ENCODE assay signal across 25 cellular contexts in genomic region chr5:174352681-174353080, GRCh38.
"Had no signal": no experiment of that assay in that cellular context is flagged by ENCODE, and none has a peak within 500 bp of the region (broad histone marks: within the 10 kb centered on the region; RNA-seq: fewer than 3 reads in every experiment).

No MANE protein-coding gene starts in this region.

- H3K4me1 ChIP-seq: foreskin keratinocyte, left lung, lower lobe of right lung had no signal

- H3K27ac Mint-ChIP-seq: immature natural killer cell; mesothelial cell of epicardium; naive B cell; naive thymus-derived CD8-positive, alpha-beta T cell had no signal

- DNase-seq: dermis blood vessel endothelial cell; dorsolateral prefrontal cortex; effector CD4-positive, alpha-beta T cell; effector memory CD4-positive, alpha-beta T cell; foreskin keratinocyte; heart left ventricle; hypothalamus; immature natural killer cell; islet precursor cell; kidney; left cardiac atrium; left lung; left ventricle myocardium superior; lower lobe of right lung; mesenchymal stem cell; mucosa of descending colon; naive B cell; naive thymus-derived CD8-positive, alpha-beta T cell had no signal

- H3K27me3 ChIP-seq: esophagus muscularis mucosa, gastroesophageal sphincter, heart left ventricle, hepatocyte had no signal

- H3K9me3 Mint-ChIP-seq: mesothelial cell of epicardium had no signal

- H3K9me3 ChIP-seq: esophagus muscularis mucosa, gastroesophageal sphincter, left lung, lower lobe of right lung, mucosa of descending colon had no signal

- H3K4me1 Mint-ChIP-seq: immature natural killer cell; naive B cell; naive thymus-derived CD8-positive, alpha-beta T cell had no signal

- H3K36me3 ChIP-seq: esophagus muscularis mucosa, gastroesophageal sphincter, heart left ventricle, left lung, lower lobe of right lung had no signal

- H3K27ac ChIP-seq: coronary artery, dorsolateral prefrontal cortex, esophagus muscularis mucosa, foreskin keratinocyte, gastroesophageal sphincter, heart left ventricle, hepatocyte, left lung, lower lobe of right lung had no signal

- H3K79me2 ChIP-seq: hepatocyte had no signal

- FAIRE-seq: endothelial cell of umbilical vein, frontal cortex, kidney had no signal

- H2AFZ ChIP-seq: hepatocyte had no signal

- H3K4me3 ChIP-seq: coronary artery, dorsolateral prefrontal cortex, esophagus muscularis mucosa, gastroesophageal sphincter, heart left ventricle, hepatocyte, left lung, lower lobe of right lung, mucosa of descending colon had no signal

- ATAC-seq: foreskin keratinocyte; gastroesophageal sphincter; heart left ventricle; left cardiac atrium; left lung; left ventricle myocardium superior; lower lobe of right lung; mucosa of descending colon; naive thymus-derived CD8-positive, alpha-beta T cell had no signal

- H3K36me3 Mint-ChIP-seq: immature natural killer cell; mesothelial cell of epicardium; naive B cell; naive thymus-derived CD8-positive, alpha-beta T cell had no signal

- H3K4me2 ChIP-seq: hepatocyte had no signal

- H3K4me3 Mint-ChIP-seq: immature natural killer cell; mesothelial cell of epicardium; naive B cell; naive thymus-derived CD8-positive, alpha-beta T cell had no signal
